Comparison of ENCODE assay signal across 8 cellular contexts in the genomic region with DNA sequence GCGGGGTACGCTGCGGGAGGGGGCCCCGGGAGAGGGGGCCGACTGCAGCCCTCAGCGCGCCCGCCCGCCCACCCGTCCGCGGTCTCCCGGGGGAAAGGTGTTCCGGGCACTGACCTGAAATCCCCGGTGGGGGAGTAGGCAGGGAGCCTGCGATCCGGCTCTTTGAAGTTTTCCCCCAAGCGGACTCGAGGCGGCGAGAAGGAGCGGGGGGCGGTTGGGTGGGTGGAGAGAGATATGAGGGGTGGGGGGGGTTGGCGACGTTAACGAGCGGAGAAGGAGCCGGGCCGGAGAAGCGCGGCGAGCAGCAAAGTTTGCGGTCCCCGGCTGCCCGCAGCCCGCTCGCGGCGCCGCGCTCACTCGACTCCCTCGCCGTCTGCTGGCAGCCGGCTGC. TPM values are rescaled to one million over a fixed set of nuclear protein-coding genes. Genes with fewer than 3 reads are reported as not detected.
A peak's percentile ranks its signal among the peaks of the same experiment; 100 is the strongest.
DNase-seq lines count a peak whose midpoint lies in the region; ATAC-seq, FAIRE-seq and TF ChIP-seq lines count a peak whose summit lies in the region.

No MANE protein-coding gene starts in this region.

- DNase-seq in GM03348 (ENCODE audit: low spot score) (peak; percentile 29), PC-9 (no peak), endothelial cell (ENCODE audit: low spot score) (peak; percentile 31), pancreas (peak in 5 of 6 donors; percentile 32 to 76 (median 56)), MV-4-11 (lab: John Stamatoyannopoulos, UW) (no peak), glomerular visceral epithelial cell (ENCODE audit: extremely low spot score) (no peak)

- no peaks in the 10 kb centered on the region for H3K9me3 ChIP-seq in PC-9 (ENCODE audit: insufficient read depth, low read depth)
- no peaks in the 10 kb centered on the region for H3K9me3 ChIP-seq in pancreas

- no peak for TF ChIP-seq CTCF in PC-9 (conservative IDR thresholded peaks at IDR 0.05)
- no peak for TF ChIP-seq CTCF in endothelial cell (IDR thresholded peaks at IDR 0.05; ENCODE audit: unreplicated experiment)
- no peak for TF ChIP-seq CTCF in pancreas (IDR thresholded peaks at IDR 0.05)

- peak overlapping the region; percentile 55; the same call in 1 of the 2 replicates for H3K4me3 ChIP-seq in PC-9
- H3K4me3 ChIP-seq in pancreas, result peak overlapping the region; percentile 55 to 84 (median 64)

- no peak overlapping the region for H3K4me3 Mint-ChIP-seq in endothelial cell (ENCODE audit: unreplicated experiment)

- H3K9me3 Mint-ChIP-seq in endothelial cell (ENCODE audit: unreplicated experiment), result no peaks in the 10 kb centered on the region

- intact Hi-C loops in PC-9 (cut with micrococcal nuclease; ENCODE audit: unreplicated experiment), result loop anchor here (2.0 kb wide), 1 partner anchor 78 kb away; no protein-coding TSS in a partner anchor
- intact Hi-C loops in pancreas (cut with DNase I), result no loop called here

- H3K4me1 Mint-ChIP-seq in endothelial cell (ENCODE audit: unreplicated experiment), result peaks cover 21% of the 10 kb centered on the region

- POLR2A ChIA-PET in PC-9 (lab: Charles Lee; ENCODE audit: unreplicated experiment), result interaction anchor here (0.7 kb wide), 1 partner anchor 80 kb away, joined by 6 read pairs; no protein-coding TSS in a partner anchor

- no peaks in the 10 kb centered on the region for H3F3A ChIP-seq in PC-9 (ENCODE audit: insufficient read depth, low read depth)

- no peak for ATAC-seq in pancreas
- no peak for ATAC-seq in GM18511 (IDR thresholded peaks at IDR 0.05; ENCODE audit: unreplicated experiment)
- ATAC-seq in HG03432 (IDR thresholded peaks at IDR 0.05; ENCODE audit: unreplicated experiment), result no peak

- peaks cover 5% of the 10 kb centered on the region for H3K27me3 Mint-ChIP-seq in endothelial cell (ENCODE audit: unreplicated experiment)

- 0% methylated on average over 20 to 44 of the region's 45 CpGs for WGBS in pancreas, 2 donors

- peaks cover 4% of the 10 kb centered on the region for H3K36me3 Mint-ChIP-seq in endothelial cell (ENCODE audit: low read depth, unreplicated experiment)

- no peaks in the 10 kb centered on the region for H3K36me3 ChIP-seq in PC-9 (ENCODE audit: low read depth)
- no peaks in the 10 kb centered on the region for H3K36me3 ChIP-seq in pancreas

- no TSS peak for BruUV-seq in PC-9 (replicated peaks; lab: Mats Ljungman, UMichigan)

- CTCF ChIA-PET in PC-9 (lab: Charles Lee), result no interaction called here

- H4K20me1 ChIP-seq in PC-9 (ENCODE audit: insufficient read depth), result 0 out of 2 replicates have a peak, but pooled peaks cover 4% of the 10 kb centered on the region

- H3K27me3 ChIP-seq in PC-9 (ENCODE audit: insufficient read depth, low read depth), result no peaks in the 10 kb centered on the region
- no peaks in the 10 kb centered on the region for H3K27me3 ChIP-seq in pancreas

- peaks cover 47% of the 10 kb centered on the region for H3K79me2 ChIP-seq in PC-9 (ENCODE audit: low read depth)

- H3K4me2 ChIP-seq in PC-9, result no peak overlapping the region

- peaks cover 8% of the 10 kb centered on the region; the same call in 1 of the 2 replicates for H3K4me1 ChIP-seq in PC-9 (replicated peaks; ENCODE audit: insufficient read depth)
- H3K4me1 ChIP-seq in pancreas, result peaks cover 0 to 10% (median 3%) of the 10 kb centered on the region in 3 donors

- H2AFZ ChIP-seq in PC-9, result no peak overlapping the region

- no peak for FAIRE-seq in pancreas (lab: Jason Lieb, UNC)

- H3K9me2 ChIP-seq in PC-9 (ENCODE audit: insufficient read depth), result no peaks in the 10 kb centered on the region

- H3K27ac ChIP-seq in PC-9, result no peak overlapping the region
- H3K27ac ChIP-seq in pancreas, result peak overlapping the region; percentile 68 to 93 (median 84)

- H3K27ac Mint-ChIP-seq in endothelial cell (ENCODE audit: unreplicated experiment), result no peak overlapping the region

RNA-seq across cellular contexts. Expression of a gene that starts 0.7 kb away (rescaled TPM):
- total RNA-seq in PC-9 (2021) (0.68 and 1.5 TPM in 2 replicates), endothelial cell (ENCODE audit: unreplicated experiment) (34.5 TPM), pancreas (10 to 100 TPM in 5 of 6 donors, 1 to 10 TPM in 1; 9.8 to 18.4 (median 13.2) TPM)
- 10 to 100 TPM in 1 of 2 donors, 1 to 10 TPM in 1; 6.3 to 14.3 TPM for polyA plus RNA-seq in pancreas

Comparison
In these comparisons a context has a peak if more than half of its experiments do, and no peak if none do; other contexts are left out.
1. DNase-seq: peak in GM03348 (single experiment), endothelial cell (single experiment) and pancreas (5 of 6); none in PC-9 (0 of 2), MV-4-11 (single experiment) and glomerular visceral epithelial cell (single experiment).